ENCODE assay signal across 18 cellular contexts in the genomic region with DNA sequence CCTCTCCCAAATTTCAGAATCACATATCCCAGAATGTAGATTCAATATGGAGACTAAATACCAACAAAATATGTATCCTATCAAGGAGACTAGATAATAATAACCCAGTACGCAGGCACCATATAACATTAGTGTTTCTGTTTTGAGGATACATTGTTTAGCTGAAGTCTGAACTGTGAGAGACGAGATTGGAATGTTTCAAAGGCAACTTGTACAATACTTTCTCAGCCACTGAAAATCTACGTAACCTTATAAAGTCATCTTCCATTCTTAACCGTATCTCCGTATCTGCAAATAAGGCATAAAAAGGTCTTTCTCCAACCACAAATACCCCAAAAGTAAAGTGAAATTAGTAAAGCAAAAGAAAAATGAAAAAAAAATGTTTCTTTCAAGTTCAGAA. TPM values are rescaled to one million over a fixed set of nuclear protein-coding genes. Genes with fewer than 3 reads are reported as not detected.
DNase-seq lines count a peak whose midpoint lies in the region; ATAC-seq and TF ChIP-seq lines count a peak whose summit lies in the region.
"Had no signal": no experiment of that assay in that cellular context is flagged by ENCODE, and none has a peak within 500 bp of the region (broad histone marks: within the 10 kb centered on the region; RNA-seq: fewer than 3 reads in every experiment).

No MANE protein-coding gene starts in this region.

- no peaks in the 10 kb centered on the region for H3K36me3 ChIP-seq in adipocyte (ENCODE audit: control insufficient read depth, insufficient read depth, low read length, severe bottlenecking)
- no peaks in the 10 kb centered on the region for H3K36me3 ChIP-seq in thyroid gland
- H3K36me3 ChIP-seq: SJSA1 had no signal

- TF ChIP-seq POLR2A in thyroid gland (IDR thresholded peaks at IDR 0.05) = no peak

- no peak for DNase-seq in left ventricle myocardium superior
- no peak for DNase-seq in Right ventricle myocardium inferior (ENCODE audit: missing footprints)
- DNase-seq in adipocyte (ENCODE audit: low read depth) = peak; percentile 65
- peak; percentile 43 for DNase-seq in fibroblast of mammary gland (ENCODE audit: low read depth)
- DNase-seq in Ammon's horn (ENCODE audit: low spot score) = no peak
- DNase-seq in OCI-M1 (lab: John Stamatoyannopoulos, UW) = no peak
- DNase-seq in thyroid gland = no peak
- DNase-seq: C1 segment of cervical spinal cord; CD8-positive, alpha-beta memory T cell; DMS53; H7; NCI-H1436; NCI-H1930; NCI-H345; NCI-H526 had no signal

- H3K9ac ChIP-seq in adipocyte (ENCODE audit: low read length) = no peak overlapping the region

- intact Hi-C loops in left ventricle myocardium superior (cut with micrococcal nuclease) = no loop called here
- intact Hi-C loops in Right ventricle myocardium inferior (cut with DNase I) = no loop called here
- intact Hi-C loops in thyroid gland (cut with DNase I) = no loop called here

- no peak for TF ChIP-seq CTCF in fibroblast of mammary gland (conservative IDR thresholded peaks at IDR 0.05; ENCODE audit: control insufficient read depth, insufficient read depth, low read depth, low read length)
- no peak for TF ChIP-seq CTCF in thyroid gland (IDR thresholded peaks at IDR 0.05)

- ATAC-seq in left ventricle myocardium superior (peak; percentile 22), Right ventricle myocardium inferior (no peak), GM18867 (IDR thresholded peaks at IDR 0.05; ENCODE audit: unreplicated experiment) (no peak)

- H3K4me3 ChIP-seq in adipocyte (ENCODE audit: low read length) = peak overlapping the region; percentile 22
- H3K4me3 ChIP-seq in fibroblast of mammary gland (ENCODE audit: control insufficient read depth, low read depth, low read length) = no peak overlapping the region
- no peak overlapping the region for H3K4me3 ChIP-seq in thyroid gland (replicated peaks in 1 of 3)
- H3K4me3 ChIP-seq: SJSA1 had no signal

- WGBS in thyroid gland, 2 donors = 90 to 91% methylated on average over 5 of the region's 5 CpGs

- H3K4me1 ChIP-seq in adipocyte (ENCODE audit: control insufficient read depth, insufficient read depth, low read length) (peaks cover 4% of the 10 kb centered on the region), thyroid gland (no peaks in the 10 kb centered on the region)
- H3K4me1 ChIP-seq: SJSA1 had no signal

- H3K27me3 ChIP-seq in adipocyte (replicated peaks; ENCODE audit: control insufficient read depth, insufficient read depth, low read length) = peaks cover 4% of the 10 kb centered on the region
- H3K27me3 ChIP-seq in thyroid gland = no peaks in the 10 kb centered on the region

- H3K27ac ChIP-seq in thyroid gland = no peak overlapping the region
- H3K27ac ChIP-seq: HL-60, SJSA1 had no signal

- H3K9me3 ChIP-seq in adipocyte (ENCODE audit: control insufficient read depth, low read length) (no peaks in the 10 kb centered on the region), thyroid gland (no peaks in the 10 kb centered on the region)
- H3K9me3 ChIP-seq: SJSA1 had no signal

RNA-seq across cellular contexts. Expression of a gene that starts 23.0 kb away (rescaled TPM):
- total RNA-seq in left ventricle myocardium superior (96.8 TPM), Right ventricle myocardium inferior (53.9 TPM), thyroid gland (under 1 TPM; 0.11 to 0.96 (median 0.21) TPM)
- total RNA-seq: SJSA1 had no signal

Comparison
In these comparisons a context has a peak if more than half of its experiments do, and no peak if none do; other contexts are left out.
1. DNase-seq: peak in adipocyte (single experiment) and fibroblast of mammary gland (single experiment); none in left ventricle myocardium superior (single experiment), Right ventricle myocardium inferior (single experiment), Ammon's horn (single experiment), OCI-M1 (single experiment) and thyroid gland (0 of 2).
2. RNA of a gene that starts 23.0 kb away (total RNA-seq): 96.8 TPM in left ventricle myocardium superior (single experiment) and 53.9 TPM in Right ventricle myocardium inferior (single experiment); 0.11 to 0.96 TPM in thyroid gland; every median in the first group is over 10 times any median in the second.